In genomic region chr3:141738636-141739363, GRCh38 we compare ENCODE assay signal across 9 cellular contexts. TPM values are rescaled to one million over a fixed set of nuclear protein-coding genes. Genes with fewer than 3 reads are reported as not detected.
A peak's percentile ranks its signal among the peaks of the same experiment; 100 is the strongest.
DNase-seq lines count a peak whose midpoint lies in the region; ATAC-seq and TF ChIP-seq lines count a peak whose summit lies in the region.
"Had no signal": no experiment of that assay in that cellular context is flagged by ENCODE, and none has a peak within 500 bp of the region (broad histone marks: within the 10 kb centered on the region; RNA-seq: fewer than 3 reads in every experiment).

No MANE protein-coding gene starts in this region.

- in situ Hi-C loops in GM13976 (cut with MboI; ENCODE audit: low sequenced_read_pairs, unreplicated experiment) = no loop called here

- no peak for DNase-seq in AG04449 (ENCODE audit: low read depth, low spot score)
- DNase-seq in GM13976 (ENCODE audit: low spot score) = peak; percentile 34
- peak; percentile 36 for DNase-seq in NCI-H526 treated with DMSO at 0.1 percent for 48 hours (lab: John Stamatoyannopoulos, UW)
- peak; percentile 18 to 63 for DNase-seq in cardiac muscle cell (ENCODE audit: low read depth in 1 of 2, low spot score in 1 of 2)
- DNase-seq in progenitor cell of endocrine pancreas (ENCODE audit: low spot score, unreplicated experiment) = no peak

- POLR2A ChIA-PET in AG04449 (lab: Yijun Ruan, JAX) = interaction anchor here (1.1 to 1.6 kb wide), 3 partner anchors 14 to 138 kb away, joined by 3 to 7 read pairs (median 3); partner anchors contain the start of gene ATP1B3

- peaks cover 36% of the 10 kb centered on the region for H3K4me1 Mint-ChIP-seq in activated naive CD4-positive, alpha-beta T cell treated with anti-CD3 and anti-CD28 coated beads, Interleukin-2, amount 50 U/mL, for 24 hours
- peaks cover 24% of the 10 kb centered on the region for H3K4me1 Mint-ChIP-seq in progenitor cell of endocrine pancreas (ENCODE audit: low read depth)

- no peaks in the 10 kb centered on the region for H3K27me3 Mint-ChIP-seq in activated naive CD4-positive, alpha-beta T cell treated with anti-CD3 and anti-CD28 coated beads, Interleukin-2, amount 50 U/mL, for 24 hours
- no peaks in the 10 kb centered on the region for H3K27me3 Mint-ChIP-seq in progenitor cell of endocrine pancreas

- ATAC-seq in HG03064 (IDR thresholded peaks at IDR 0.05; ENCODE audit: low read depth, unreplicated experiment) (peak; percentile 27), HG03097 (IDR thresholded peaks at IDR 0.05; ENCODE audit: low FRiP score, unreplicated experiment) (no peak)

- H3K27me3 ChIP-seq in cardiac muscle cell = no peaks in the 10 kb centered on the region

- H3K4me3 Mint-ChIP-seq in activated naive CD4-positive, alpha-beta T cell treated with anti-CD3 and anti-CD28 coated beads, Interleukin-2, amount 50 U/mL, for 24 hours = peak overlapping the region; percentile 99
- peak overlapping the region; percentile 81 for H3K4me3 Mint-ChIP-seq in progenitor cell of endocrine pancreas (ENCODE audit: low read depth)

- no peak for TF ChIP-seq CTCF in AG04449 (IDR thresholded peaks at IDR 0.05; ENCODE audit: insufficient read depth, low read length, missing control alignments)
- TF ChIP-seq CTCF in GM13976 (IDR thresholded peaks at IDR 0.05; ENCODE audit: borderline replicate concordance, control extremely low read depth, extremely low read depth, insufficient read depth, missing control alignments) = no peak
- no peak for TF ChIP-seq CTCF in cardiac muscle cell (IDR thresholded peaks at IDR 0.05; ENCODE audit: low read depth, low read length)
- no peak for TF ChIP-seq CTCF in progenitor cell of endocrine pancreas (IDR thresholded peaks at IDR 0.05; ENCODE audit: unreplicated experiment)

- no peaks in the 10 kb centered on the region for H3K9me3 Mint-ChIP-seq in activated naive CD4-positive, alpha-beta T cell treated with anti-CD3 and anti-CD28 coated beads, Interleukin-2, amount 50 U/mL, for 24 hours
- H3K9me3 Mint-ChIP-seq in progenitor cell of endocrine pancreas (ENCODE audit: low read depth) = no peaks in the 10 kb centered on the region

- no peaks in the 10 kb centered on the region for H3K36me3 ChIP-seq in cardiac muscle cell

- peaks cover 4% of the 10 kb centered on the region for H3K36me3 Mint-ChIP-seq in activated naive CD4-positive, alpha-beta T cell treated with anti-CD3 and anti-CD28 coated beads, Interleukin-2, amount 50 U/mL, for 24 hours
- peaks cover 2% of the 10 kb centered on the region for H3K36me3 Mint-ChIP-seq in progenitor cell of endocrine pancreas (ENCODE audit: insufficient read depth)

- H3K9me3 ChIP-seq in cardiac muscle cell (ENCODE audit: low read depth) = no peaks in the 10 kb centered on the region

- CTCF ChIA-PET in AG04449 (lab: Yijun Ruan, JAX) = interaction anchor here (0.5 to 5.2 kb wide), 46 partner anchors 8 to 507 kb away, joined by 3 to 50 read pairs (median 4); partner anchors contain the start of genes ATP1B3 and PXYLP1

- H3K4me3 ChIP-seq in AG04449 (ENCODE audit: low read depth, low read length) (peak overlapping the region; percentile 98), cardiac muscle cell (peak overlapping the region; percentile 91)

- H3K27ac Mint-ChIP-seq in activated naive CD4-positive, alpha-beta T cell treated with anti-CD3 and anti-CD28 coated beads, Interleukin-2, amount 50 U/mL, for 24 hours = peak overlapping the region; percentile 99
- H3K27ac Mint-ChIP-seq in progenitor cell of endocrine pancreas = peak overlapping the region; percentile 98

- H3K4me1 ChIP-seq in cardiac muscle cell (ENCODE audit: low read depth) = peaks cover 14% of the 10 kb centered on the region

- H3K27ac ChIP-seq in cardiac muscle cell = peak overlapping the region; percentile 91

RNA-seq across cellular contexts. Expression of gene RNF7, which starts 0.7 kb away (rescaled TPM):
- total RNA-seq in cardiac muscle cell (73.0 and 77.5 TPM in 2 replicates), progenitor cell of endocrine pancreas (109 and 110 TPM in 2 replicates)
- 189 and 234 TPM in 2 replicates for polyA plus RNA-seq in cardiac muscle cell

RNA-seq across cellular contexts. Expression of gene GRK7, which starts 24.4 kb away (rescaled TPM):
- total RNA-seq in cardiac muscle cell = not detected in 2 replicates
- polyA plus RNA-seq in cardiac muscle cell = not detected in 2 replicates
- 0.14 TPM in 1 of 2 replicates, not detected in the other for total RNA-seq in progenitor cell of endocrine pancreas
- total RNA-seq: NCI-H460 had no signal

Comparison
In these comparisons a context has a peak if more than half of its experiments do, and no peak if none do; other contexts are left out.
1. DNase-seq: peak in GM13976 (single experiment), NCI-H526 treated with DMSO at 0.1 percent for 48 hours (single experiment) and cardiac muscle cell (2 of 2); none in AG04449 (single experiment) and progenitor cell of endocrine pancreas (single experiment).